In the genomic region with DNA sequence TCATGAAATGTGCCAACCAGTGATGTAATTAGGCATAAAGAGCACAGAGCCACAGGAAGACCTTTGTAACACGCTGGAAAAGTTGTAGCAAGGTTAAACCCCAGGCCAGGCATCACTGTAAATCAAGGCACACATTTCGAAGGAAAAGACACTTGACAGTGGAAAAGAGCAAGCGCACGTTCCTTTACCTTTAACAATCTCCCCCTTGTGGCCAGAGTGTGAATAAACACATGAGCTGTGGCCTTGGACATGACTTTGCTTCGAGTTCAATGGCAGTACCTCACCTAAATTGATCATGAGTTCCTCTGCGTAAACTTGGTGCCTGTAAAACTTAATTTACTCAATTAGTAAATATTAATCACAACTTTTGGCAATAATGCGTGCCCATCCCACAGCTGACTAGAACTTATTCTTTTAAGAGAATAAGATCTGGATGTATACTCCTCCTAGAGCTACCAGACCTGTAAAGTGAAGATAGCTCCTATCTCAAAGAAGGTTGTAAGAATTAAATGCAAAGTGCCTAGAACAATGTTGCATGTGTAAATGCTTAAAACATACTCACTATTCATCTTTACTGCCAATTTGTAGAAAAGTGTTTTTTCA, we compare ENCODE assay signal across 8 cellular contexts.
DNase-seq lines count a peak whose midpoint lies in the region; ATAC-seq and TF ChIP-seq lines count a peak whose summit lies in the region.

No MANE protein-coding gene starts in this region.

- H3K36me3 ChIP-seq in H7 (replicated peaks; ENCODE audit: control insufficient read depth, insufficient read depth, low read length) = no peaks in the 10 kb centered on the region
- H3K36me3 ChIP-seq in right atrium auricular region = no peaks in the 10 kb centered on the region
- H3K36me3 ChIP-seq in skeletal muscle satellite cell (ENCODE audit: insufficient read depth, low read length) = no peaks in the 10 kb centered on the region

- no peaks in the 10 kb centered on the region for H3K4me1 ChIP-seq in right atrium auricular region
- peaks cover 6% of the 10 kb centered on the region for H3K4me1 ChIP-seq in skeletal muscle satellite cell (ENCODE audit: control insufficient read depth, insufficient read depth, low read length)

- DNase-seq in H7 = peak; percentile 23
- peak; percentile 50 for DNase-seq in LHCN-M2 (ENCODE audit: low read depth)
- peak; percentile 70 for DNase-seq in SK-N-DZ (ENCODE audit: low spot score)
- peak in 1 of 2 donors; percentile 59 for DNase-seq in activated naive CD4-positive, alpha-beta T cell treated with anti-CD3 and anti-CD28 coated beads, Interleukin-2, amount 50 U/mL, for 72 hours (ENCODE audit: low spot score in 2 of 2)
- peak; percentile 64 for DNase-seq in right atrium auricular region (ENCODE audit: low spot score)
- no peak for DNase-seq in posterior vena cava (ENCODE audit: low spot score)

- TF ChIP-seq CTCF in GM12874 (IDR thresholded peaks at IDR 0.05; ENCODE audit: insufficient read depth, low read depth, low read length) (peak; percentile 78), right atrium auricular region (IDR thresholded peaks at IDR 0.05) (peak; percentile 61 to 84)

- H3K4me3 ChIP-seq in H7 (ENCODE audit: insufficient read depth, low read depth, low read length) (no peak overlapping the region), right atrium auricular region (no peak overlapping the region), skeletal muscle satellite cell (ENCODE audit: low read length) (no peak overlapping the region)

- H3K9me3 Mint-ChIP-seq in activated naive CD4-positive, alpha-beta T cell treated with anti-CD3 and anti-CD28 coated beads, Interleukin-2, amount 50 U/mL, for 72 hours = no peaks in the 10 kb centered on the region

- H3K27ac Mint-ChIP-seq in activated naive CD4-positive, alpha-beta T cell treated with anti-CD3 and anti-CD28 coated beads, Interleukin-2, amount 50 U/mL, for 72 hours = no peak overlapping the region

- H3K9ac ChIP-seq in skeletal muscle satellite cell (ENCODE audit: low read depth, low read length) = no peak overlapping the region

- H3K27ac ChIP-seq in right atrium auricular region = no peak overlapping the region

- no peaks in the 10 kb centered on the region for H3K36me3 Mint-ChIP-seq in activated naive CD4-positive, alpha-beta T cell treated with anti-CD3 and anti-CD28 coated beads, Interleukin-2, amount 50 U/mL, for 72 hours

- peak; percentile 53 to 64 for ATAC-seq in activated naive CD4-positive, alpha-beta T cell treated with anti-CD3 and anti-CD28 coated beads, Interleukin-2, amount 50 U/mL, for 72 hours

- intact Hi-C loops in posterior vena cava (cut with DNase I) = loop anchor here (5.0 to 10.0 kb wide), 3 partner anchors 160 to 580 kb away; no protein-coding TSS in a partner anchor

- H3K27me3 ChIP-seq in H7 (ENCODE audit: control insufficient read depth, insufficient read depth, low read length) (no peaks in the 10 kb centered on the region), right atrium auricular region (no peaks in the 10 kb centered on the region), skeletal muscle satellite cell (ENCODE audit: control insufficient read depth, insufficient read depth, low read length) (no peaks in the 10 kb centered on the region)

- H3K9me3 ChIP-seq in right atrium auricular region = no peaks in the 10 kb centered on the region
- H3K9me3 ChIP-seq in skeletal muscle satellite cell (replicated peaks; ENCODE audit: low read length) = no peaks in the 10 kb centered on the region

- peak overlapping the region; percentile 1 for H3K4me2 ChIP-seq in skeletal muscle satellite cell (ENCODE audit: low read length)
